11 cellular contexts compared by ENCODE assay signal in the genomic region with DNA sequence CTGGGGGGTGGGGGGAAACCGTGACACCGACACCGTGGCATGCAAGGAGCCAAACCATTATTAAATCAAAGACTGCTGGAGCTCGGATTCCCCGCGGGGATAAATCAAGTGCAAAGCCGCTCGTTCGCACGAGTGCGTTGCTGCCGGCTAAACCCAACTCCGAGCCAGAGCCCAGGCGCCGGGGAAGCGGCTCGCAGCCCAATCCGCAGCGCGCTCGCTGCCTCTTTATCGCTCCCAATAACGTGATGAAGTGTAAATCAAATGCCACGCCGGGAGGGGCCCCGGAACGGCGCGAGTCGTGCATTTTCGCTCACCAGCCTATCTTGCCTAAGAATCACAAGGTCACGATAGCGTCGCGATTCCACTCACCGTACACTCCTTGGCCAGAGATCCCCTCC. TPM values are rescaled to one million over a fixed set of nuclear protein-coding genes. Genes with fewer than 3 reads are reported as not detected.
A peak's percentile ranks its signal among the peaks of the same experiment; 100 is the strongest.
DNase-seq lines count a peak whose midpoint lies in the region; ATAC-seq and TF ChIP-seq lines count a peak whose summit lies in the region.
"Had no signal": no experiment of that assay in that cellular context is flagged by ENCODE, and none has a peak within 500 bp of the region (broad histone marks: within the 10 kb centered on the region; RNA-seq: fewer than 3 reads in every experiment).

No MANE protein-coding gene starts in this region.

- H3K27me3 Mint-ChIP-seq in activated T-cell treated with anti-CD3 and anti-CD28 coated beads, Interleukin-2, amount 50 U/mL, for 72 hours (ENCODE audit: low read depth): peaks cover 43% of the 10 kb centered on the region

- no peaks in the 10 kb centered on the region for H3K9me3 ChIP-seq in iPS DF 6.9 (ENCODE audit: control insufficient read depth, insufficient read depth, low read length)
- no peaks in the 10 kb centered on the region for H3K9me3 ChIP-seq in skeletal muscle tissue (ENCODE audit: control insufficient read depth in 3 of 3, low read length in 3 of 3)
- no peaks in the 10 kb centered on the region for H3K9me3 ChIP-seq in effector memory CD4-positive, alpha-beta T cell (ENCODE audit: control insufficient read depth, low read length)
- no peaks in the 10 kb centered on the region for H3K9me3 ChIP-seq in PC-3 (ENCODE audit: low read length)
- H3K9me3 ChIP-seq: mucosa of descending colon had no signal

- CTCF ChIA-PET in PC-3 (lab: Charles Lee): interaction anchor here (0.6 kb wide), 1 partner anchor 136 kb away, joined by 3 read pairs; no protein-coding TSS in a partner anchor

- DNase-seq in NCI-H524 (lab: John Stamatoyannopoulos, UW) (peak; percentile 48 to 69), NCI-H524 treated with DMSO at 0.1 percent for 48 hours (lab: John Stamatoyannopoulos, UW) (no peak), SHP77 (lab: John Stamatoyannopoulos, UW) (peak; percentile 10 to 45), iPS DF 6.9 (ENCODE audit: low read depth, low spot score) (no peak), PC-3 (no peak)
- no peak for DNase-seq in effector memory CD4-positive, alpha-beta T cell
- no peak for DNase-seq in activated T-cell treated with anti-CD3 and anti-CD28 coated beads, Interleukin-2, amount 50 U/mL, for 72 hours
- DNase-seq: GM23248 had no signal

- BruUV-seq in PC-3 (replicated peaks; lab: Mats Ljungman, UMichigan): no TSS peak

- TF ChIP-seq CTCF in PC-3 (conservative IDR thresholded peaks at IDR 0.05; ENCODE audit: low read depth, low read length): no peak

- peak overlapping the region; percentile 84; the same call in 1 of the 2 replicates for H3K4me3 ChIP-seq in iPS DF 6.9 (ENCODE audit: low read length)
- peak overlapping the region in 2 of 3 donors; percentile 9 to 54 for H3K4me3 ChIP-seq in skeletal muscle tissue (ENCODE audit: low read length in 3 of 3)
- H3K4me3 ChIP-seq in effector memory CD4-positive, alpha-beta T cell (ENCODE audit: insufficient read depth, low read depth, low read length, poor library complexity, severe bottlenecking): no peak overlapping the region
- no peak overlapping the region for H3K4me3 ChIP-seq in PC-3 (ENCODE audit: low read length)
- H3K4me3 ChIP-seq: GM23248, mucosa of descending colon had no signal

- no peaks in the 10 kb centered on the region for H3K79me2 ChIP-seq in PC-3 (ENCODE audit: low read length)

- H3K9me3 Mint-ChIP-seq in activated T-cell treated with anti-CD3 and anti-CD28 coated beads, Interleukin-2, amount 50 U/mL, for 72 hours: no peaks in the 10 kb centered on the region

- POLR2A ChIA-PET in PC-3 (lab: Charles Lee; ENCODE audit: unreplicated experiment): no interaction called here

- H3K27me3 ChIP-seq in iPS DF 6.9 (ENCODE audit: control insufficient read depth, insufficient read depth, low read length) (peaks cover 29% of the 10 kb centered on the region), skeletal muscle tissue (ENCODE audit: control insufficient read depth in 3 of 3, insufficient read depth in 3 of 3, low read length in 3 of 3) (peaks cover 28 to 44% (median 43%) of the 10 kb centered on the region in 3 donors), PC-3 (ENCODE audit: low read length) (peaks cover 23% of the 10 kb centered on the region)
- no peaks in the 10 kb centered on the region for H3K27me3 ChIP-seq in effector memory CD4-positive, alpha-beta T cell (replicated peaks; ENCODE audit: control insufficient read depth, insufficient read depth, low read length, poor library complexity, severe bottlenecking)

- H3F3A ChIP-seq in PC-3 (ENCODE audit: low read length, unreplicated experiment): no peaks in the 10 kb centered on the region

- H3K4me2 ChIP-seq in PC-3 (ENCODE audit: low read length): no peak overlapping the region

- H3K27ac ChIP-seq in iPS DF 6.9 (ENCODE audit: low read length) (no peak overlapping the region), skeletal muscle tissue (ENCODE audit: low read depth, low read length) (no peak overlapping the region), PC-3 (ENCODE audit: low read length) (no peak overlapping the region)
- no peak overlapping the region for H3K27ac ChIP-seq in effector memory CD4-positive, alpha-beta T cell (ENCODE audit: insufficient read depth, low read length, poor library complexity, severe bottlenecking)
- H3K27ac ChIP-seq: GM23248 had no signal

- H3K27ac Mint-ChIP-seq in activated T-cell treated with anti-CD3 and anti-CD28 coated beads, Interleukin-2, amount 50 U/mL, for 72 hours: no peak overlapping the region

- no peaks in the 10 kb centered on the region for H3K4me1 Mint-ChIP-seq in activated T-cell treated with anti-CD3 and anti-CD28 coated beads, Interleukin-2, amount 50 U/mL, for 72 hours (ENCODE audit: low read depth)

- H3K9ac ChIP-seq in skeletal muscle tissue (ENCODE audit: low read depth in 1 of 3, low read length in 3 of 3): no peak overlapping the region
- H3K9ac ChIP-seq in PC-3 (ENCODE audit: low read length): no peak overlapping the region
- H3K9ac ChIP-seq: GM23248 had no signal

- WGBS in iPS DF 6.9 (ENCODE audit: insufficient coverage, insufficient read length): no CpG with 5 or more reads among the region's 36 CpGs

- intact Hi-C loops in PC-3 (cut with micrococcal nuclease): loop anchor here (10.0 kb wide), 1 partner anchor 241 kb away; no protein-coding TSS in a partner anchor

- no peaks in the 10 kb centered on the region for H4K20me1 ChIP-seq in PC-3 (ENCODE audit: low read length)

- no peak overlapping the region for H2AFZ ChIP-seq in PC-3 (ENCODE audit: low read length)
- H2AFZ ChIP-seq: GM23248 had no signal

- H3K4me1 ChIP-seq in iPS DF 6.9 (ENCODE audit: control insufficient read depth, insufficient read depth, low read length) (no peaks in the 10 kb centered on the region), skeletal muscle tissue (ENCODE audit: control insufficient read depth in 3 of 3, insufficient read depth in 3 of 3, low read length in 3 of 3) (peaks cover 4 to 11% (median 8%) of the 10 kb centered on the region in 3 donors), PC-3 (ENCODE audit: insufficient read depth, low read length) (no peaks in the 10 kb centered on the region)
- H3K4me1 ChIP-seq in effector memory CD4-positive, alpha-beta T cell (ENCODE audit: control insufficient read depth, insufficient read depth, low read length, poor library complexity, severe bottlenecking): no peaks in the 10 kb centered on the region

- no peak for ATAC-seq in activated T-cell treated with anti-CD3 and anti-CD28 coated beads, Interleukin-2, amount 50 U/mL, for 72 hours (replicated peaks in 1 of 2)
- no peak for ATAC-seq in PC-3
- ATAC-seq: mucosa of descending colon had no signal

- peaks cover 0 to 4% of the 10 kb centered on the region in 2 donors for H3K36me3 Mint-ChIP-seq in activated T-cell treated with anti-CD3 and anti-CD28 coated beads, Interleukin-2, amount 50 U/mL, for 72 hours (ENCODE audit: insufficient read depth in 2 of 2)

- H3K4me3 Mint-ChIP-seq in activated T-cell treated with anti-CD3 and anti-CD28 coated beads, Interleukin-2, amount 50 U/mL, for 72 hours: peak overlapping the region in 1 of 2 donors; percentile 36

- no peaks in the 10 kb centered on the region for H3K9me2 ChIP-seq in PC-3 (replicated peaks; ENCODE audit: low read length)

- H3K36me3 ChIP-seq in iPS DF 6.9 (ENCODE audit: control insufficient read depth, insufficient read depth, low read length) (no peaks in the 10 kb centered on the region; the same call in 1 of the 2 replicates), skeletal muscle tissue (ENCODE audit: control insufficient read depth in 3 of 3, insufficient read depth in 3 of 3, low read length in 3 of 3) (no peaks in the 10 kb centered on the region), PC-3 (ENCODE audit: low read depth, low read length) (no peaks in the 10 kb centered on the region)
- H3K36me3 ChIP-seq in effector memory CD4-positive, alpha-beta T cell (ENCODE audit: control insufficient read depth, insufficient read depth, low read length): no peaks in the 10 kb centered on the region

RNA-seq across cellular contexts. Expression of a gene that starts 1.3 kb away (rescaled TPM):
- total RNA-seq in skeletal muscle tissue (2.1 TPM), PC-3 (2014; rRNA removed) (0.04 and 0.17 TPM in 2 replicates)
- not detected for total RNA-seq in activated T-cell treated with anti-CD3 and anti-CD28 coated beads, Interleukin-2, amount 50 U/mL, for 72 hours
- total RNA-seq: GM23248, OCI-LY7 had no signal

Comparison
In these comparisons a context has a peak if more than half of its experiments do, and no peak if none do; other contexts are left out.
1. DNase-seq: peak in NCI-H524 (2 of 2) and SHP77 (2 of 2); none in NCI-H524 treated with DMSO at 0.1 percent for 48 hours (single experiment), iPS DF 6.9 (single experiment), effector memory CD4-positive, alpha-beta T cell (0 of 3), activated T-cell treated with anti-CD3 and anti-CD28 coated beads, Interleukin-2, amount 50 U/mL, for 72 hours (0 of 2) and PC-3 (single experiment).
2. H3K4me3 ChIP-seq: peak in iPS DF 6.9 (single experiment) and skeletal muscle tissue (2 of 3); none in effector memory CD4-positive, alpha-beta T cell (single experiment) and PC-3 (single experiment).